Comparison of ENCODE assay signal across 11 cellular contexts in genomic region chr5:133994990-133995333, GRCh38. TPM values are rescaled to one million over a fixed set of nuclear protein-coding genes. Genes with fewer than 3 reads are reported as not detected.
DNase-seq lines count a peak whose midpoint lies in the region; ATAC-seq, FAIRE-seq and TF ChIP-seq lines count a peak whose summit lies in the region.
"Had no signal": no experiment of that assay in that cellular context is flagged by ENCODE, and none has a peak within 500 bp of the region (broad histone marks: within the 10 kb centered on the region; RNA-seq: fewer than 3 reads in every experiment).

No MANE protein-coding gene starts in this region.

- POLR2A ChIA-PET in OCI-LY7 (lab: Charles Lee) = interaction anchor here (0.8 to 3.9 kb wide), 2 partner anchors 8 kb away, joined by 3 to 24 read pairs; no protein-coding TSS in a partner anchor
- POLR2A ChIA-PET in H1 (lab: Charles Lee; ENCODE audit: partially characterized antibody) = interaction anchor here (1.3 to 1.7 kb wide), 2 partner anchors 8 to 11 kb away, joined by 4 to 10 read pairs; partner anchors contain the start of gene VDAC1

- no peak overlapping the region for H2BK120ac ChIP-seq in H1 (replicated peaks; ENCODE audit: low read depth, low read length)

- no peaks in the 10 kb centered on the region for H3K9me3 Mint-ChIP-seq in T-helper 1 cell treated with Interleukin-12 subunit alpha and Interleukin-12 subunit beta and Interleukin-4 antibody, amounts not matched to agents 30 μg/mL and 1 μg/mL, for 36 hours

- no peak for TF ChIP-seq RAD21 in H1 (IDR thresholded peaks at IDR 0.05 in 1 of 2, conservative IDR thresholded peaks at IDR 0.05 in 1 of 2; ENCODE audit: low read depth in 2 of 2, low read length in 2 of 2)

- H3K14ac ChIP-seq in H1 (ENCODE audit: insufficient read length) = no peak overlapping the region

- no peak for DNase-seq in T-helper 1 cell
- DNase-seq in OCI-LY7 (ENCODE audit: low spot score) = no peak
- DNase-seq in H1 (ENCODE audit: low read depth in 1 of 2, low spot score in 2 of 2) = no peak
- peak; percentile 43 for DNase-seq in posterior vena cava (ENCODE audit: low spot score)
- DNase-seq in aorta = no peak
- DNase-seq in upper lobe of right lung = no peak
- DNase-seq: midbrain, NCI-H226, transverse colon had no signal

- H4K5ac ChIP-seq in H1 (ENCODE audit: insufficient read length, low read depth, low read length) = no peak overlapping the region

- no peak overlapping the region for H2AFZ ChIP-seq in OCI-LY7 (ENCODE audit: low read length)
- no peak overlapping the region for H2AFZ ChIP-seq in H1 (ENCODE audit: low read length)

- peaks cover 19% of the 10 kb centered on the region for H3K79me1 ChIP-seq in H1 (ENCODE audit: low read depth, low read length)

- peaks cover 55% of the 10 kb centered on the region for H3K4me1 ChIP-seq in OCI-LY7 (ENCODE audit: insufficient read depth, low read length, poor library complexity, severe bottlenecking)
- peaks cover 8 to 23% (median 13%) of the 10 kb centered on the region in 4 experiments for H3K4me1 ChIP-seq in H1 (replicated peaks in 1 of 4; ENCODE audit: control insufficient read depth in 3 of 4, insufficient read depth in 4 of 4, low read length in 3 of 4)
- peaks cover 3 to 5% of the 10 kb centered on the region in 2 donors for H3K4me1 ChIP-seq in aorta (ENCODE audit: control insufficient read depth in 1 of 2, insufficient read depth in 2 of 2, low read length in 2 of 2)
- H3K4me1 ChIP-seq in upper lobe of right lung = peaks cover 44% of the 10 kb centered on the region

- H3K36me3 ChIP-seq in OCI-LY7 (ENCODE audit: insufficient read depth, low read length) = peaks cover 47% of the 10 kb centered on the region
- peaks cover 10 to 15% (median 13%) of the 10 kb centered on the region in 4 experiments for H3K36me3 ChIP-seq in H1 (ENCODE audit: control insufficient read depth in 2 of 4, insufficient read depth in 4 of 4, low read length in 3 of 4)
- H3K36me3 ChIP-seq in aorta (ENCODE audit: control insufficient read depth in 1 of 2, insufficient read depth in 2 of 2, low read length in 1 of 2) = peaks cover 3 to 7% of the 10 kb centered on the region in 2 donors
- H3K36me3 ChIP-seq in upper lobe of right lung = peaks cover 22% of the 10 kb centered on the region

- no peaks in the 10 kb centered on the region for H3K9me3 ChIP-seq in OCI-LY7 (ENCODE audit: low read length)
- no peaks in the 10 kb centered on the region for H3K9me3 ChIP-seq in H1 (ENCODE audit: insufficient read depth in 2 of 2, low read depth in 1 of 2, low read length in 1 of 2)
- no peaks in the 10 kb centered on the region for H3K9me3 ChIP-seq in aorta (ENCODE audit: control insufficient read depth, low read length)
- H3K9me3 ChIP-seq in upper lobe of right lung = no peaks in the 10 kb centered on the region
- H3K9me3 ChIP-seq: transverse colon had no signal

- no peak overlapping the region for H2AK5ac ChIP-seq in H1 (ENCODE audit: low read depth, low read length)

- no peak for TF ChIP-seq POLR2A in H1 (IDR thresholded peaks at IDR 0.05; ENCODE audit: control extremely low read depth in 1 of 2, low read depth in 2 of 2, low read length in 2 of 2)

- no peaks in the 10 kb centered on the region for H3K27me3 Mint-ChIP-seq in T-helper 1 cell treated with Interleukin-12 subunit alpha and Interleukin-12 subunit beta and Interleukin-4 antibody, amounts not matched to agents 30 μg/mL and 1 μg/mL, for 36 hours (ENCODE audit: low read depth)

- H3K4me3 ChIP-seq in OCI-LY7 (ENCODE audit: low read depth, low read length, poor library complexity, severe bottlenecking) (no peak overlapping the region), H1 (ENCODE audit: extremely low read depth in 1 of 4, insufficient read depth in 2 of 4, low read depth in 3 of 4, low read length in 4 of 4) (no peak overlapping the region), aorta (ENCODE audit: low read length in 2 of 2) (no peak overlapping the region), upper lobe of right lung (no peak overlapping the region)
- H3K4me3 ChIP-seq: transverse colon had no signal

- H4K91ac ChIP-seq in H1 (replicated peaks; ENCODE audit: insufficient read length, low read length) = no peak overlapping the region

- H3K27ac ChIP-seq in OCI-LY7 (ENCODE audit: low read depth, low read length, poor library complexity, severe bottlenecking) = no peak overlapping the region
- no peak overlapping the region for H3K27ac ChIP-seq in H1 (ENCODE audit: low read depth, low read length)
- no peak overlapping the region for H3K27ac ChIP-seq in aorta (ENCODE audit: low read depth in 1 of 2, low read length in 2 of 2)
- no peak overlapping the region for H3K27ac ChIP-seq in upper lobe of right lung
- H3K27ac ChIP-seq: transverse colon had no signal

- 93% methylated on average over 6 of the region's 6 CpGs; no CpG with 5 or more reads in 1 of the 2 experiments for WGBS in H1 (ENCODE audit: extremely low coverage in 1 of 2, insufficient coverage in 1 of 2, insufficient read length in 1 of 2, insufficient replicate concordance in 2 of 2, low coverage in 1 of 2, low lambda C conversion rate in 2 of 2, missing lambda C conversion rate in 1 of 2), 2 experiments
- WGBS in aorta, 2 donors = 91 to 92% methylated on average over 6 of the region's 6 CpGs

- no peaks in the 10 kb centered on the region for H3K9me2 ChIP-seq in OCI-LY7 (ENCODE audit: insufficient read depth, low read length)

- no peak overlapping the region for H3K9ac ChIP-seq in H1 (replicated peaks in 1 of 4; ENCODE audit: extremely low read depth in 1 of 4, low read depth in 3 of 4, low read length in 3 of 4)

- H3K27ac Mint-ChIP-seq in T-helper 1 cell treated with Interleukin-12 subunit alpha and Interleukin-12 subunit beta and Interleukin-4 antibody, amounts not matched to agents 30 μg/mL and 1 μg/mL, for 36 hours = peak overlapping the region; percentile 22

- H2BK5ac ChIP-seq in H1 (ENCODE audit: low read depth, low read length) = no peak overlapping the region

- H3K27me3 ChIP-seq in H1 (replicated peaks in 1 of 4; ENCODE audit: control insufficient read depth in 3 of 4, extremely low read depth in 1 of 4, insufficient read depth in 3 of 4, low read length in 3 of 4) = no peaks in the 10 kb centered on the region
- H3K27me3 ChIP-seq in aorta (ENCODE audit: control insufficient read depth in 1 of 2, insufficient read depth in 2 of 2, low read length in 1 of 2) = no peaks in the 10 kb centered on the region
- no peaks in the 10 kb centered on the region for H3K27me3 ChIP-seq in upper lobe of right lung
- H3K27me3 ChIP-seq: transverse colon had no signal

- H3K56ac ChIP-seq in H1 (replicated peaks; ENCODE audit: insufficient read length, low read depth, low read length) = no peak overlapping the region

- H2BK20ac ChIP-seq in H1 (ENCODE audit: low read length) = no peak overlapping the region

- FAIRE-seq in H1 (lab: Jason Lieb, UNC) = no peak

- CTCF ChIA-PET in OCI-LY7 (lab: Charles Lee; ENCODE audit: unreplicated experiment) (interaction anchor here (1.3 kb wide), 1 partner anchor 9 kb away, joined by 4 read pairs; no protein-coding TSS in a partner anchor), H1 (lab: Charles Lee; ENCODE audit: partially characterized antibody) (interaction anchor here (0.6 to 9.3 kb wide), 7 partner anchors 8 to 124 kb away, joined by 3 to 160 read pairs (median 4); partner anchors contain the start of gene VDAC1)

- no peak overlapping the region for H3K4me3 Mint-ChIP-seq in T-helper 1 cell treated with Interleukin-12 subunit alpha and Interleukin-12 subunit beta and Interleukin-4 antibody, amounts not matched to agents 30 μg/mL and 1 μg/mL, for 36 hours

- intact Hi-C loops in OCI-LY7 (cut with micrococcal nuclease; ENCODE audit: unreplicated experiment) = no loop called here
- intact Hi-C loops in posterior vena cava (cut with DNase I) = no loop called here
- intact Hi-C loops in aorta (cut with DNase I) = no loop called here
- intact Hi-C loops in upper lobe of right lung (cut with DNase I) = no loop called here

- TF ChIP-seq EP300 in H1 (IDR thresholded peaks at IDR 0.05; ENCODE audit: borderline replicate concordance in 1 of 2, low read depth in 2 of 2, low read length in 2 of 2) = no peak

- H3K36me3 Mint-ChIP-seq in T-helper 1 cell treated with Interleukin-12 subunit alpha and Interleukin-12 subunit beta and Interleukin-4 antibody, amounts not matched to agents 30 μg/mL and 1 μg/mL, for 36 hours (ENCODE audit: low read depth) = peaks cover 15% of the 10 kb centered on the region

- no peak overlapping the region for H2BK15ac ChIP-seq in H1 (ENCODE audit: low read length)

- H4K8ac ChIP-seq in H1 (ENCODE audit: extremely low read depth, insufficient read depth, low read length) = no peak overlapping the region

- BruUV-seq in OCI-LY7 (replicated peaks; lab: Mats Ljungman, UMichigan) = no TSS peak

- no peak overlapping the region for H3K18ac ChIP-seq in H1 (ENCODE audit: extremely low read depth, low read length)

- H2BK12ac ChIP-seq in H1 (ENCODE audit: low read depth, low read length) = no peak overlapping the region

- H3K79me2 ChIP-seq in OCI-LY7 (ENCODE audit: insufficient read depth, low read depth, low read length) = peaks cover 89% of the 10 kb centered on the region
- peaks cover 51 to 96% of the 10 kb centered on the region in 2 experiments for H3K79me2 ChIP-seq in H1 (ENCODE audit: control insufficient read depth in 1 of 2, insufficient read depth in 2 of 2, low read length in 2 of 2)

- H3K23me2 ChIP-seq in H1 (ENCODE audit: low read depth, low read length) = no peaks in the 10 kb centered on the region

- H3K4me2 ChIP-seq in OCI-LY7 (ENCODE audit: low read length) = peak overlapping the region; percentile 43; the same call in 1 of the 2 replicates
- peak overlapping the region; percentile 25 to 36; a peak in 2 of 4 replicates for H3K4me2 ChIP-seq in H1 (ENCODE audit: insufficient read depth in 1 of 2, low read depth in 2 of 2, low read length in 2 of 2)

- peaks cover 48% of the 10 kb centered on the region for H3K4me1 Mint-ChIP-seq in T-helper 1 cell treated with Interleukin-12 subunit alpha and Interleukin-12 subunit beta and Interleukin-4 antibody, amounts not matched to agents 30 μg/mL and 1 μg/mL, for 36 hours (ENCODE audit: low read depth)

- H4K20me1 ChIP-seq in OCI-LY7 (ENCODE audit: insufficient read depth, low read length) (peaks cover 38% of the 10 kb centered on the region), H1 (replicated peaks in 1 of 2; ENCODE audit: control insufficient read depth in 1 of 2, insufficient read depth in 2 of 2, low read length in 2 of 2) (peaks cover 52 to 58% of the 10 kb centered on the region in 2 experiments)

- TF ChIP-seq CTCF in OCI-LY7 (conservative IDR thresholded peaks at IDR 0.05; ENCODE audit: low read length) = no peak
- TF ChIP-seq CTCF in H1 (IDR thresholded peaks at IDR 0.05; ENCODE audit: control extremely low read depth in 1 of 3, insufficient read depth in 1 of 3, low read depth in 1 of 3, low read length in 3 of 3) = no peak
- no peak for TF ChIP-seq CTCF in upper lobe of right lung (IDR thresholded peaks at IDR 0.05)

- no peak overlapping the region for H3K23ac ChIP-seq in H1 (ENCODE audit: insufficient read length)

- no peak overlapping the region for H3K4ac ChIP-seq in H1 (replicated peaks; ENCODE audit: insufficient read length, low read depth, low read length)

- ATAC-seq in aorta (ENCODE audit: low FRiP score) (no peak), GM19397 (IDR thresholded peaks at IDR 0.05; ENCODE audit: unreplicated experiment) (no peak), upper lobe of right lung (no peak)

RNA-seq across cellular contexts. Expression of gene VDAC1, which starts 9.8 kb away (rescaled TPM):
- total RNA-seq in OCI-LY7 (2014; rRNA removed; shearing (Covaris generic)) = 143 and 157 TPM in 2 replicates
- 247 and 253 TPM in 2 replicates for total RNA-seq in OCI-LY7 (2022)
- 285 and 301 TPM in 2 replicates for total RNA-seq in H1 (2021; fragmentation: NEBNext Ultra II Directional; extraction: Animal tissue kit (Norgen Biotek cat#: 25700))
- polyA plus RNA-seq in H1 (2011; rRNA removed) = 94.7 and 111 TPM in 2 replicates
- 124 TPM for polyA plus RNA-seq in H1 (2011; cell fraction: cytosol; rRNA removed)
- 71.2 TPM for polyA plus RNA-seq in H1 (2011; cell fraction: nucleus; rRNA removed)
- 255 to 279 TPM (median 268 TPM) in 4 replicates for polyA plus RNA-seq in H1 (2012, experiment 1 of 2)
- polyA plus RNA-seq in H1 (2012, experiment 2 of 2) = 112 TPM
- polyA plus RNA-seq in H1 (2013, experiment 1 of 2) = 187 TPM
- 189 TPM for polyA plus RNA-seq in H1 (2013, experiment 2 of 2)
- 121 and 151 TPM in 2 replicates for polyA minus RNA-seq in H1 (2011; rRNA and poly(A)+ RNA removed)
- 89.8 TPM for polyA minus RNA-seq in H1 (2011; cell fraction: cytosol; rRNA and poly(A)+ RNA removed)
- 65.0 TPM for polyA minus RNA-seq in H1 (2011; cell fraction: nucleus; rRNA and poly(A)+ RNA removed)
- total RNA-seq in posterior vena cava = 100 to 1,000 TPM; 104 to 105 TPM
- total RNA-seq in aorta = 100 to 1,000 TPM in 1 of 2 donors, 10 to 100 TPM in 1; 92.4 to 100 TPM
- polyA plus RNA-seq in aorta = 100 to 1,000 TPM in 1 of 2 donors, 10 to 100 TPM in 1; 72.2 to 126 TPM
- total RNA-seq in upper lobe of right lung = 112 TPM

RNA-seq across cellular contexts. Expression of gene C5orf15, which starts 26.5 kb away (rescaled TPM):
- 32.5 and 46.4 TPM in 2 replicates for total RNA-seq in OCI-LY7 (2014; rRNA removed; shearing (Covaris generic))
- 32.2 and 39.2 TPM in 2 replicates for total RNA-seq in OCI-LY7 (2022)
- total RNA-seq in H1 (2021; fragmentation: NEBNext Ultra II Directional; extraction: Animal tissue kit (Norgen Biotek cat#: 25700)) = 31.7 and 33.3 TPM in 2 replicates
- 39.3 and 51.4 TPM in 2 replicates for polyA plus RNA-seq in H1 (2011; rRNA removed)
- polyA plus RNA-seq in H1 (2011; cell fraction: cytosol; rRNA removed) = 51.0 TPM
- 17.7 TPM for polyA plus RNA-seq in H1 (2011; cell fraction: nucleus; rRNA removed)
- 24.6 to 43.6 TPM (median 31.4 TPM) in 4 replicates for polyA plus RNA-seq in H1 (2012, experiment 1 of 2)
- 16.9 TPM for polyA plus RNA-seq in H1 (2012, experiment 2 of 2)
- polyA plus RNA-seq in H1 (2013, experiment 1 of 2) = 66.1 TPM
- polyA plus RNA-seq in H1 (2013, experiment 2 of 2) = 78.3 TPM
- 31.1 and 42.4 TPM in 2 replicates for polyA minus RNA-seq in H1 (2011; rRNA and poly(A)+ RNA removed)
- 32.4 TPM for polyA minus RNA-seq in H1 (2011; cell fraction: cytosol; rRNA and poly(A)+ RNA removed)
- 12.6 TPM for polyA minus RNA-seq in H1 (2011; cell fraction: nucleus; rRNA and poly(A)+ RNA removed)
- 10 to 100 TPM; 24.0 to 29.2 TPM for total RNA-seq in posterior vena cava
- 10 to 100 TPM; 32.3 to 34.4 TPM for total RNA-seq in aorta
- polyA plus RNA-seq in aorta = 10 to 100 TPM; 18.7 to 30.6 TPM
- total RNA-seq in upper lobe of right lung = 33.4 TPM
